In genomic region chr3:58584690-58585004, GRCh38 we compare ENCODE assay signal across 8 cellular contexts. TPM values are rescaled to one million over a fixed set of nuclear protein-coding genes. Genes with fewer than 3 reads are reported as not detected.
DNase-seq lines count a peak whose midpoint lies in the region; ATAC-seq, FAIRE-seq and TF ChIP-seq lines count a peak whose summit lies in the region.

No MANE protein-coding gene starts in this region.

- peaks cover 14% of the 10 kb centered on the region for H3K27me3 ChIP-seq in adrenal gland
- H3K27me3 ChIP-seq in HepG2 (ENCODE audit: control insufficient read depth in 1 of 2, insufficient read depth in 2 of 2, low read length in 2 of 2), result peaks cover 1 to 9% of the 10 kb centered on the region in 2 experiments; a peak in 3 of 5 replicates
- peaks cover 27% of the 10 kb centered on the region for H3K27me3 ChIP-seq in thymus (ENCODE audit: control insufficient read depth, insufficient read depth)

- TF ChIP-seq RAD21 in HepG2 (CRISPR knock-in tag; IDR thresholded peaks at IDR 0.05), result no peak

- no peaks in the 10 kb centered on the region for H3K36me3 ChIP-seq in adrenal gland (replicated peaks in 1 of 2)
- no peaks in the 10 kb centered on the region for H3K36me3 ChIP-seq in HepG2 (replicated peaks in 1 of 2; ENCODE audit: control insufficient read depth in 1 of 2, insufficient read depth in 2 of 2, low read length in 2 of 2)
- H3K36me3 ChIP-seq in thymus (ENCODE audit: control insufficient read depth, insufficient read depth), result no peaks in the 10 kb centered on the region

- in situ Hi-C loops in HepG2 (cut with HindIII; ENCODE audit: extremely low pct_ligation_motif_present, low pct_unique_long_range_greater_than_20kb), result no loop called here

- H3K79me2 ChIP-seq in HepG2 (ENCODE audit: insufficient read depth, low read length), result no peaks in the 10 kb centered on the region

- H3K9ac ChIP-seq in HepG2 (ENCODE audit: insufficient read depth, low read depth, low read length), result peak overlapping the region; percentile 42; the same call in 1 of the 2 replicates

- no peak for FAIRE-seq in HepG2 (lab: Jason Lieb, UNC)

- POLR2A ChIA-PET in HepG2 (lab: Yijun Ruan, JAX), result interaction anchor here (1.1 kb wide), 1 partner anchor 55 kb away, joined by 3 read pairs; no protein-coding TSS in a partner anchor

- TF ChIP-seq POLR2A in adrenal gland (IDR thresholded peaks at IDR 0.05) (no peak), HepG2 (IDR thresholded peaks at IDR 0.05; ENCODE audit: insufficient read depth in 1 of 2, low read depth in 2 of 2, low read length in 2 of 2) (no peak)

- H4K20me1 ChIP-seq in HepG2 (ENCODE audit: insufficient read depth, low read length), result no peaks in the 10 kb centered on the region

- peak; percentile 58 for DNase-seq in activated CD4-positive, alpha-beta T cell treated with anti-CD3 and anti-CD28 coated beads, Interleukin-2, amount 10 ng/mL, durations not matched to agents 24 days and 14 days
- DNase-seq in activated CD4-positive, alpha-beta T cell treated with anti-CD3 and anti-CD28 coated beads for 4 hours, result no peak
- DNase-seq in adrenal gland, result no peak
- DNase-seq in HepG2 (ENCODE audit: low spot score), result no peak
- no peak for DNase-seq in NOMO-1 treated with dmso at 0.1 percent for 144 hours (lab: John Stamatoyannopoulos, UW; ENCODE audit: unreplicated experiment)

- CTCF ChIA-PET in HepG2 (lab: Yijun Ruan, JAX; ENCODE audit: low intra/inter-chr PET ratio, low total read pairs), result no interaction called here

- no peak for TF ChIP-seq CTCF in adrenal gland (IDR thresholded peaks at IDR 0.05)
- no peak for TF ChIP-seq CTCF in HepG2 (CRISPR knock-in tag; IDR thresholded peaks at IDR 0.05)

- peak overlapping the region; percentile 89 for H3K4me3 Mint-ChIP-seq in activated CD4-positive, alpha-beta T cell treated with anti-CD3 and anti-CD28 coated beads, Interleukin-2, amount 10 ng/mL, durations not matched to agents 24 days and 14 days

- H3K9me3 ChIP-seq in adrenal gland (replicated peaks in 1 of 3), result no peaks in the 10 kb centered on the region
- H3K9me3 ChIP-seq in HepG2 (ENCODE audit: low read length), result no peaks in the 10 kb centered on the region
- no peaks in the 10 kb centered on the region for H3K9me3 ChIP-seq in thymus (ENCODE audit: control insufficient read depth)

- H3K4me3 ChIP-seq in adrenal gland, result peak overlapping the region in 2 of 4 donors; percentile 62 to 71
- peak overlapping the region; percentile 61 to 81 (median 74) for H3K4me3 ChIP-seq in HepG2 (replicated peaks in 1 of 3; ENCODE audit: insufficient read depth in 1 of 3, low read depth in 2 of 3, low read length in 3 of 3)
- peak overlapping the region; percentile 38 for H3K4me3 ChIP-seq in thymus (ENCODE audit: low read length)

- H3K27me3 Mint-ChIP-seq in activated CD4-positive, alpha-beta T cell treated with anti-CD3 and anti-CD28 coated beads, Interleukin-2, amount 10 ng/mL, durations not matched to agents 24 days and 14 days, result peaks cover 54% of the 10 kb centered on the region

- H3K4me1 Mint-ChIP-seq in activated CD4-positive, alpha-beta T cell treated with anti-CD3 and anti-CD28 coated beads, Interleukin-2, amount 10 ng/mL, durations not matched to agents 24 days and 14 days, result peaks cover 19% of the 10 kb centered on the region

- peak overlapping the region; percentile 93 for H3K4me2 ChIP-seq in HepG2 (ENCODE audit: low read depth, low read length)

- TF ChIP-seq EP300 in HepG2 (IDR thresholded peaks at IDR 0.05; ENCODE audit: low read depth in 2 of 2, low read length in 2 of 2) (no peak), HepG2 (CRISPR knock-in tag; IDR thresholded peaks at IDR 0.05; ENCODE audit: borderline replicate concordance) (no peak)

- peaks cover 4% of the 10 kb centered on the region for H3K9me3 Mint-ChIP-seq in activated CD4-positive, alpha-beta T cell treated with anti-CD3 and anti-CD28 coated beads, Interleukin-2, amount 10 ng/mL, durations not matched to agents 24 days and 14 days

- H3K27ac ChIP-seq in adrenal gland, result peak overlapping the region in 3 of 5 donors; percentile 1 to 80 (median 63)
- H3K27ac ChIP-seq in HepG2 (ENCODE audit: extremely low read length, insufficient read depth, low read length), result no peak overlapping the region
- no peak overlapping the region for H3K27ac ChIP-seq in thymus (ENCODE audit: low read depth)

- peak; percentile 29 for ATAC-seq in HepG2
- no peak for ATAC-seq in GM21367 (IDR thresholded peaks at IDR 0.05; ENCODE audit: unreplicated experiment)
- ATAC-seq in GM19324 (IDR thresholded peaks at IDR 0.05; ENCODE audit: low FRiP score, unreplicated experiment), result no peak

- BruUV-seq in HepG2 (replicated peaks; lab: Mats Ljungman, UMichigan), result no TSS peak

- peak overlapping the region; percentile 88 for H2AFZ ChIP-seq in HepG2 (ENCODE audit: low read length)

- 38 to 56% (median 48%) methylated on average over 10 of the region's 10 CpGs for WGBS in adrenal gland, 4 donors
- WGBS in HepG2 (ENCODE audit: low lambda C conversion rate), result 3% methylated on average over 10 of the region's 10 CpGs
- 44% methylated on average over 10 of the region's 10 CpGs for WGBS in thymus

- peaks cover 3% of the 10 kb centered on the region for H3K36me3 Mint-ChIP-seq in activated CD4-positive, alpha-beta T cell treated with anti-CD3 and anti-CD28 coated beads, Interleukin-2, amount 10 ng/mL, durations not matched to agents 24 days and 14 days (ENCODE audit: low read depth)

- no peak overlapping the region for H3K27ac Mint-ChIP-seq in activated CD4-positive, alpha-beta T cell treated with anti-CD3 and anti-CD28 coated beads, Interleukin-2, amount 10 ng/mL, durations not matched to agents 24 days and 14 days

- intact Hi-C loops in activated CD4-positive, alpha-beta T cell treated with anti-CD3 and anti-CD28 coated beads, Interleukin-2, amount 10 ng/mL, durations not matched to agents 24 days and 14 days (cut with micrococcal nuclease), result no loop called here
- intact Hi-C loops in adrenal gland (cut with DNase I) (no loop called here), HepG2 (cut with micrococcal nuclease; ENCODE audit: unreplicated experiment) (no loop called here)

- H3K4me1 ChIP-seq in adrenal gland (replicated peaks in 1 of 2) (peaks cover 0 to 10% of the 10 kb centered on the region in 2 donors), HepG2 (ENCODE audit: insufficient read depth, low read length) (peaks cover 27% of the 10 kb centered on the region), thymus (ENCODE audit: control insufficient read depth, insufficient read depth, low read length) (peaks cover 2% of the 10 kb centered on the region)

RNA-seq across cellular contexts. Expression of gene FAM107A, which starts 7.5 kb away (rescaled TPM):
- total RNA-seq in activated CD4-positive, alpha-beta T cell treated with anti-CD3 and anti-CD28 coated beads, Interleukin-2, amount 10 ng/mL, durations not matched to agents 24 days and 14 days, result not detected in 2 replicates
- total RNA-seq in adrenal gland, result 10 to 100 TPM in 1 of 8 donors, 1 to 10 TPM in 7; 3.0 to 11.6 (median 5.8) TPM
- 10 to 100 TPM in 1 of 3 donors, 1 to 10 TPM in 2; 4.9 to 12.5 (median 6.8) TPM for polyA plus RNA-seq in adrenal gland
- not detected in 2 replicates for total RNA-seq in HepG2 (2016; rRNA removed; fragmentation: Illumina TruSeq; extraction: Trizol)
- total RNA-seq in HepG2 (2016; cell fraction: cytosol; rRNA removed; fragmentation: Illumina TruSeq; extraction: Trizol; ENCODE audit: low read depth), result not detected in 2 replicates
- total RNA-seq in HepG2 (2016; cell fraction: insoluble cytoplasmic fraction; rRNA removed; fragmentation: Illumina TruSeq; extraction: Trizol), result not detected in 2 replicates
- total RNA-seq in HepG2 (2016; cell fraction: membrane; rRNA removed; fragmentation: Illumina TruSeq; extraction: Trizol), result not detected in 2 replicates
- not detected in 2 replicates for total RNA-seq in HepG2 (2016; cell fraction: nucleus; rRNA removed; fragmentation: Illumina TruSeq; extraction: Trizol)
- not detected in 2 replicates for polyA plus RNA-seq in HepG2 (2011; rRNA removed)
- polyA plus RNA-seq in HepG2 (2011; cell fraction: cytosol; rRNA removed), result not detected in 2 replicates
- polyA plus RNA-seq in HepG2 (2011; cell fraction: nucleus; rRNA removed), result not detected in 2 replicates
- 0.13 and 0.62 TPM in 2 replicates for polyA plus RNA-seq in HepG2 (2012)
- polyA plus RNA-seq in HepG2 (2016; cell fraction: cytosol; fragmentation: Illumina TruSeq; extraction: Trizol; ENCODE audit: low read depth), result not detected in 2 replicates
- not detected in 2 replicates for polyA plus RNA-seq in HepG2 (2016; cell fraction: insoluble cytoplasmic fraction; fragmentation: Illumina TruSeq; extraction: Trizol; ENCODE audit: low read depth)
- not detected in 2 replicates for polyA plus RNA-seq in HepG2 (2016; cell fraction: membrane; fragmentation: Illumina TruSeq; extraction: Trizol; ENCODE audit: low read depth)
- not detected in 2 replicates for polyA plus RNA-seq in HepG2 (2016; cell fraction: nucleus; fragmentation: Illumina TruSeq; extraction: Trizol; ENCODE audit: insufficient read depth, low read depth)
- not detected in 2 replicates for polyA minus RNA-seq in HepG2 (2011; rRNA and poly(A)+ RNA removed; ENCODE audit: low replicate concordance)
- polyA minus RNA-seq in HepG2 (2011; cell fraction: cytosol; rRNA and poly(A)+ RNA removed), result not detected in 2 replicates
- not detected in 2 replicates for polyA minus RNA-seq in HepG2 (2011; cell fraction: nucleus; rRNA and poly(A)+ RNA removed)
- 63.9 TPM for polyA plus RNA-seq in thymus

RNA-seq across cellular contexts. Expression of gene ACOX2, which starts 47.7 kb away (rescaled TPM):
- not detected in 2 replicates for total RNA-seq in activated CD4-positive, alpha-beta T cell treated with anti-CD3 and anti-CD28 coated beads, Interleukin-2, amount 10 ng/mL, durations not matched to agents 24 days and 14 days
- total RNA-seq in adrenal gland, result 10 to 100 TPM; 11.3 to 52.4 (median 32.8) TPM
- 10 to 100 TPM; 24.0 to 65.5 (median 56.4) TPM for polyA plus RNA-seq in adrenal gland
- 41.1 and 42.6 TPM in 2 replicates for total RNA-seq in HepG2 (2016; rRNA removed; fragmentation: Illumina TruSeq; extraction: Trizol)
- total RNA-seq in HepG2 (2016; cell fraction: cytosol; rRNA removed; fragmentation: Illumina TruSeq; extraction: Trizol; ENCODE audit: low read depth), result 13.1 and 13.7 TPM in 2 replicates
- 39.0 and 39.8 TPM in 2 replicates for total RNA-seq in HepG2 (2016; cell fraction: insoluble cytoplasmic fraction; rRNA removed; fragmentation: Illumina TruSeq; extraction: Trizol)
- total RNA-seq in HepG2 (2016; cell fraction: membrane; rRNA removed; fragmentation: Illumina TruSeq; extraction: Trizol), result 18.6 and 20.4 TPM in 2 replicates
- 48.2 and 48.3 TPM in 2 replicates for total RNA-seq in HepG2 (2016; cell fraction: nucleus; rRNA removed; fragmentation: Illumina TruSeq; extraction: Trizol)
- 98.5 and 105 TPM in 2 replicates for polyA plus RNA-seq in HepG2 (2011; rRNA removed)
- polyA plus RNA-seq in HepG2 (2011; cell fraction: cytosol; rRNA removed), result 49.0 and 60.3 TPM in 2 replicates
- polyA plus RNA-seq in HepG2 (2011; cell fraction: nucleus; rRNA removed), result 306 and 373 TPM in 2 replicates
- 29.8 and 60.1 TPM in 2 replicates for polyA plus RNA-seq in HepG2 (2012)
- polyA plus RNA-seq in HepG2 (2016; cell fraction: cytosol; fragmentation: Illumina TruSeq; extraction: Trizol; ENCODE audit: low read depth), result 12.5 and 13.1 TPM in 2 replicates
- polyA plus RNA-seq in HepG2 (2016; cell fraction: insoluble cytoplasmic fraction; fragmentation: Illumina TruSeq; extraction: Trizol; ENCODE audit: low read depth), result 50.0 and 58.0 TPM in 2 replicates
- polyA plus RNA-seq in HepG2 (2016; cell fraction: membrane; fragmentation: Illumina TruSeq; extraction: Trizol; ENCODE audit: low read depth), result 16.6 and 17.1 TPM in 2 replicates
- 86.5 and 86.8 TPM in 2 replicates for polyA plus RNA-seq in HepG2 (2016; cell fraction: nucleus; fragmentation: Illumina TruSeq; extraction: Trizol; ENCODE audit: insufficient read depth, low read depth)
- 95.4 TPM in 1 of 2 replicates, not detected in the other for polyA minus RNA-seq in HepG2 (2011; rRNA and poly(A)+ RNA removed; ENCODE audit: low replicate concordance)
- 23.3 and 26.9 TPM in 2 replicates for polyA minus RNA-seq in HepG2 (2011; cell fraction: cytosol; rRNA and poly(A)+ RNA removed)
- polyA minus RNA-seq in HepG2 (2011; cell fraction: nucleus; rRNA and poly(A)+ RNA removed), result 86.3 and 110 TPM in 2 replicates
- polyA plus RNA-seq in thymus, result 12.2 TPM

Comparison
In these comparisons a context has a peak if more than half of its experiments do, and no peak if none do; other contexts are left out.
1. H3K27ac ChIP-seq: peak in adrenal gland (3 of 5); none in HepG2 (single experiment) and thymus (single experiment).
2. RNA of gene ACOX2, which starts 47.7 kb away (total RNA-seq): 13.1 to 48.3 TPM in HepG2 and 11.3 to 52.4 TPM in adrenal gland; not detected in activated CD4-positive, alpha-beta T cell treated with anti-CD3 and anti-CD28 coated beads, Interleukin-2, amount 10 ng/mL, durations not matched to agents 24 days and 14 days; every median in the first group is over 10 times any median in the second.